ENCODE assay signal across 14 cellular contexts in genomic region chr5:170542691-170543275, GRCh38. TPM values are rescaled to one million over a fixed set of nuclear protein-coding genes. Genes with fewer than 3 reads are reported as not detected.
"Had no signal": no experiment of that assay in that cellular context is flagged by ENCODE, and none has a peak within 500 bp of the region (broad histone marks: within the 10 kb centered on the region; RNA-seq: fewer than 3 reads in every experiment).

No MANE protein-coding gene starts in this region.

- H3K27ac ChIP-seq: foreskin keratinocyte, neutrophil, parathyroid adenoma had no signal

- H3K4me1 ChIP-seq: foreskin keratinocyte had no signal

- DNase-seq: activated CD4-positive, alpha-beta T cell treated with anti-CD3 and anti-CD28 coated beads, Interleukin-2, amount 10 ng/mL, durations not matched to agents 7 days and 5 days; activated naive CD8-positive, alpha-beta T cell treated with anti-CD3 and anti-CD28 coated beads, Interleukin-2, amount 10 ng/mL, durations not matched to agents 7 days and 5 days; cortex of kidney; effector CD8-positive, alpha-beta T cell; foreskin keratinocyte; kidney glomerular epithelial cell; left ventricle myocardium superior; naive thymus-derived CD8-positive, alpha-beta T cell had no signal

- H3K4me3 Mint-ChIP-seq: activated CD4-positive, alpha-beta T cell treated with anti-CD3 and anti-CD28 coated beads, Interleukin-2, amount 10 ng/mL, durations not matched to agents 7 days and 5 days; activated naive CD8-positive, alpha-beta T cell treated with anti-CD3 and anti-CD28 coated beads, Interleukin-2, amount 10 ng/mL, durations not matched to agents 7 days and 5 days; activated T-helper 1 cell treated with anti-CD3 and anti-CD28 coated beads, Interleukin-12 subunit alpha, Interleukin-12 subunit beta, Interleukin-2, Interleukin-4 antibody, amounts not matched to agents 30 ng/mL and 10 ng/mL and 1 ng/mL, durations not matched to agents 14 hours and 24 hours and 36 hours; central memory CD8-positive, alpha-beta T cell; memory B cell; naive thymus-derived CD8-positive, alpha-beta T cell; stimulated activated memory B cell treated with anti-CD40 and anti-IgM and Interleukin-4, amounts not matched to agents 10 μg/mL and 1 μg/mL and 100 μg/mL, for 72 hours had no signal

- ATAC-seq: foreskin keratinocyte; left ventricle myocardium superior; naive thymus-derived CD8-positive, alpha-beta T cell; stimulated activated memory B cell treated with anti-CD40 and anti-IgM and Interleukin-4, amounts not matched to agents 10 μg/mL and 1 μg/mL and 100 μg/mL, for 72 hours had no signal

- H3K36me3 ChIP-seq: neutrophil had no signal

- H3K9me3 ChIP-seq: neutrophil had no signal

- H3K4me1 Mint-ChIP-seq: activated CD4-positive, alpha-beta T cell treated with anti-CD3 and anti-CD28 coated beads, Interleukin-2, amount 10 ng/mL, durations not matched to agents 7 days and 5 days; activated naive CD8-positive, alpha-beta T cell treated with anti-CD3 and anti-CD28 coated beads, Interleukin-2, amount 10 ng/mL, durations not matched to agents 7 days and 5 days; central memory CD8-positive, alpha-beta T cell; naive thymus-derived CD8-positive, alpha-beta T cell; stimulated activated memory B cell treated with anti-CD40 and anti-IgM and Interleukin-4, amounts not matched to agents 10 μg/mL and 1 μg/mL and 100 μg/mL, for 72 hours had no signal

- H2AFZ ChIP-seq: parathyroid adenoma had no signal

- H3K27me3 ChIP-seq: foreskin keratinocyte had no signal

- H3K27ac Mint-ChIP-seq: activated CD4-positive, alpha-beta T cell treated with anti-CD3 and anti-CD28 coated beads, Interleukin-2, amount 10 ng/mL, durations not matched to agents 7 days and 5 days; activated naive CD8-positive, alpha-beta T cell treated with anti-CD3 and anti-CD28 coated beads, Interleukin-2, amount 10 ng/mL, durations not matched to agents 7 days and 5 days; activated T-helper 1 cell treated with anti-CD3 and anti-CD28 coated beads, Interleukin-12 subunit alpha, Interleukin-12 subunit beta, Interleukin-2, Interleukin-4 antibody, amounts not matched to agents 30 ng/mL and 10 ng/mL and 1 ng/mL, durations not matched to agents 14 hours and 24 hours and 36 hours; memory B cell; naive thymus-derived CD8-positive, alpha-beta T cell; stimulated activated memory B cell treated with anti-CD40 and anti-IgM and Interleukin-4, amounts not matched to agents 10 μg/mL and 1 μg/mL and 100 μg/mL, for 72 hours had no signal

- H3K36me3 Mint-ChIP-seq: activated naive CD8-positive, alpha-beta T cell treated with anti-CD3 and anti-CD28 coated beads, Interleukin-2, amount 10 ng/mL, durations not matched to agents 7 days and 5 days; stimulated activated memory B cell treated with anti-CD40 and anti-IgM and Interleukin-4, amounts not matched to agents 10 μg/mL and 1 μg/mL and 100 μg/mL, for 72 hours had no signal

- H3K9ac ChIP-seq: parathyroid adenoma had no signal

RNA-seq across cellular contexts. Expression of gene KCNIP1, which starts 39.0 kb away (rescaled TPM):
- total RNA-seq: activated CD4-positive, alpha-beta T cell treated with anti-CD3 and anti-CD28 coated beads, Interleukin-2, amount 10 ng/mL, durations not matched to agents 7 days and 5 days; activated naive CD8-positive, alpha-beta T cell treated with anti-CD3 and anti-CD28 coated beads, Interleukin-2, amount 10 ng/mL, durations not matched to agents 7 days and 5 days; activated T-helper 1 cell treated with anti-CD3 and anti-CD28 coated beads, Interleukin-12 subunit alpha, Interleukin-12 subunit beta, Interleukin-2, Interleukin-4 antibody, amounts not matched to agents 30 ng/mL and 10 ng/mL and 1 ng/mL, durations not matched to agents 14 hours and 24 hours and 36 hours; foreskin keratinocyte; naive thymus-derived CD8-positive, alpha-beta T cell had no signal
- polyA plus RNA-seq: foreskin keratinocyte; naive thymus-derived CD8-positive, alpha-beta T cell had no signal
